In genomic region chr11:67371549-67372231, GRCh38 we compare ENCODE assay signal across 1 cellular context.
TF ChIP-seq lines count a peak whose summit lies in the region.

No MANE protein-coding gene starts in this region.

TF ChIP-seq in K562, 482 proteins besides CTCF, POLR2A, EP300 and RAD21 (continues in another document):
- TF ChIP-seq KDM4B (IDR thresholded peaks at IDR 0.05; ENCODE audit: borderline replicate concordance in 2 of 2, low read depth in 1 of 2) (peak in 1 of 2 experiments; percentile 41; a peak in 1 of 4 replicates), HDGF (IDR thresholded peaks at IDR 0.05) (peak; percentile 95), SMARCA4 (IDR thresholded peaks at IDR 0.05) (peak; percentile 51; the same call in 1 of the 2 replicates), SMARCA5 (IDR thresholded peaks at IDR 0.05) (peak; percentile 79), VEZF1 (CRISPR knock-in tag; IDR thresholded peaks at IDR 0.05) (peak; percentile 78), TFAP4 (CRISPR knock-in tag; IDR thresholded peaks at IDR 0.05; ENCODE audit: borderline replicate concordance) (peak; percentile 46; the same call in 1 of the 2 replicates), RCOR1 (IDR thresholded peaks at IDR 0.05; ENCODE audit: borderline replicate concordance in 1 of 2, low read depth in 2 of 2, low read length in 2 of 2) (peak in 1 of 2 experiments; percentile 39; a peak in 1 of 4 replicates), DPF2 (IDR thresholded peaks at IDR 0.05) (0 out of 2 replicates have a peak, but pooled peaks have one; percentile 51), NKRF (IDR thresholded peaks at IDR 0.05; ENCODE audit: borderline replicate concordance) (peak; percentile 52; the same call in 1 of the 2 replicates), CTCFL (IDR thresholded peaks at IDR 0.05; ENCODE audit: borderline replicate concordance, insufficient read depth, low read depth, low read length, poor library complexity, severe bottlenecking) (peak; percentile 93), ZNF263 (CRISPR knock-in tag; IDR thresholded peaks at IDR 0.05; ENCODE audit: borderline replicate concordance) (peak; percentile 64; the same call in 1 of the 2 replicates), HBP1 (CRISPR knock-in tag; IDR thresholded peaks at IDR 0.05) (0 out of 2 replicates have a peak, but pooled peaks have one; percentile 72), GATAD2A (IDR thresholded peaks at IDR 0.05) (no peak), SAFB2 (IDR thresholded peaks at IDR 0.05; ENCODE audit: borderline replicate concordance, low read depth, low read length, severe bottlenecking) (no peak), ARID1B (IDR thresholded peaks at IDR 0.05) (peak; percentile 35), OTX1 (CRISPR knock-in tag; IDR thresholded peaks at IDR 0.05) (peak; percentile 82; the same call in 1 of the 2 replicates), FUS (optimal IDR thresholded peaks at IDR 0.05; ENCODE audit: low read depth, low read length) (no peak), MTA1 (IDR thresholded peaks at IDR 0.05; ENCODE audit: borderline replicate concordance) (0 out of 2 replicates have a peak, but pooled peaks have one; percentile 17), L3MBTL2 (IDR thresholded peaks at IDR 0.05) (no peak), BCOR (IDR thresholded peaks at IDR 0.05) (peak; percentile 50; the same call in 1 of the 2 replicates), ZBTB5 (IDR thresholded peaks at IDR 0.05) (peak; percentile 51; the same call in 1 of the 2 replicates), XRCC5 (IDR thresholded peaks at IDR 0.05; ENCODE audit: low read depth, low read length) (0 out of 2 replicates have a peak, but pooled peaks have one; percentile 26), NFIC (IDR thresholded peaks at IDR 0.05) (0 out of 2 replicates have a peak, but pooled peaks have one; percentile 10), ZNF143 (CRISPR knock-in tag; IDR thresholded peaks at IDR 0.05) (no peak), E4F1 (CRISPR knock-in tag; IDR thresholded peaks at IDR 0.05; ENCODE audit: borderline replicate concordance) (no peak), HDAC2 (IDR thresholded peaks at IDR 0.05) (0 out of 2 replicates have a peak, but pooled peaks have one; percentile 37), CXXC5 (CRISPR knock-in tag; IDR thresholded peaks at IDR 0.05) (0 out of 2 replicates have a peak, but pooled peaks have one; percentile 9), ZBTB7A (IDR thresholded peaks at IDR 0.05; ENCODE audit: borderline replicate concordance, control insufficient read depth, low read depth, low read length) (peak; percentile 87; the same call in 1 of the 2 replicates), ILF3 (IDR thresholded peaks at IDR 0.05; ENCODE audit: borderline replicate concordance) (no peak), ASH1L (IDR thresholded peaks at IDR 0.05; ENCODE audit: borderline replicate concordance, low read depth, partially characterized antibody) (no peak), RBBP5 (IDR thresholded peaks at IDR 0.05; ENCODE audit: borderline replicate concordance, insufficient read depth, low read length, poor library complexity, severe bottlenecking) (peak; percentile 8), GABPB1 (CRISPR knock-in tag; IDR thresholded peaks at IDR 0.05) (0 out of 2 replicates have a peak, but pooled peaks have one; percentile 31), ZBTB26 (CRISPR knock-in tag; IDR thresholded peaks at IDR 0.05) (peak; percentile 84; the same call in 1 of the 2 replicates), HDAC1 (IDR thresholded peaks at IDR 0.05) (peak in 1 of 2 experiments; percentile 36; a peak in 2 of 4 replicates), ELF4 (CRISPR knock-in tag; IDR thresholded peaks at IDR 0.05) (peak; percentile 86; the same call in 1 of the 2 replicates), PRMT5 (CRISPR knock-in tag; IDR thresholded peaks at IDR 0.05) (no peak), E2F4 (CRISPR knock-in tag; IDR thresholded peaks at IDR 0.05; ENCODE audit: low read depth) (peak; percentile 69; the same call in 1 of the 2 replicates), ZNF592 (IDR thresholded peaks at IDR 0.05) (0 out of 2 replicates have a peak, but pooled peaks have one; percentile 34), HLTF (IDR thresholded peaks at IDR 0.05) (peak; percentile 87; the same call in 1 of the 2 replicates), MAZ (CRISPR knock-in tag; conservative IDR thresholded peaks at IDR 0.05 in 1 of 2, IDR thresholded peaks at IDR 0.05 in 1 of 2) (peak; percentile 29 to 46; a peak in 1 of 4 replicates)
